Comparison of ENCODE assay signal across 21 cellular contexts in the genomic region with DNA sequence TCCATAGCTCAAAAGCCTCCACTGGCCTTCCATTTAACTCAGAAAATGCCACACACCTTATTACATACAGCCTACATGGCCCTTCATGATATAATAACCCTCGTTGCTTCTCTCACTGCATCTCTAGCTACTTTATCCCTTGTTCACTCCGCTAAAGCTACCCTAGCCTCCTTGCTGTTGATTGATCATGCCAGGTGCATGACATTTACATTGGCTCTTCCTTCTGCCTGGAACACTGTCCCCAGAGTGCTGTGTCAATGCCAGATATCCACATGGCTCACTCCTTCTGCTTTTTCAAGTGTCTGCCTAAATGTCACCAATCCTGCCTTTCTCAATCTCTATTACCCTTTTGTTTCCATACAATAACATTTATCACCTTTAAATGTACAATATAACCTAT. TPM values are rescaled to one million over a fixed set of nuclear protein-coding genes. Genes with fewer than 3 reads are reported as not detected.
A peak's percentile ranks its signal among the peaks of the same experiment; 100 is the strongest.
DNase-seq lines count a peak whose midpoint lies in the region; ATAC-seq and TF ChIP-seq lines count a peak whose summit lies in the region.
"Had no signal": no experiment of that assay in that cellular context is flagged by ENCODE, and none has a peak within 500 bp of the region (broad histone marks: within the 10 kb centered on the region; RNA-seq: fewer than 3 reads in every experiment).

No MANE protein-coding gene starts in this region.

- peaks cover 4% of the 10 kb centered on the region for H3K9me3 Mint-ChIP-seq in activated CD8-positive, alpha-beta T cell treated with anti-CD3 and anti-CD28 coated beads for 36 hours

- H3K36me3 Mint-ChIP-seq in activated CD8-positive, alpha-beta T cell treated with anti-CD3 and anti-CD28 coated beads for 36 hours (ENCODE audit: low read depth), result peaks cover 6% of the 10 kb centered on the region
- H3K36me3 Mint-ChIP-seq: CD4-positive, CD25-positive, alpha-beta regulatory T cell had no signal

- H3K27ac ChIP-seq in gastrocnemius medialis, result peak overlapping the region; percentile 39 to 65 (median 51)
- H3K27ac ChIP-seq: PC-9, RWPE1, SJSA1 had no signal

- no peak for TF ChIP-seq CTCF in gastrocnemius medialis (IDR thresholded peaks at IDR 0.05 in 4 of 5, conservative IDR thresholded peaks at IDR 0.05 in 1 of 5)
- TF ChIP-seq CTCF in activated CD8-positive, alpha-beta T cell treated with anti-CD3 and anti-CD28 coated beads for 36 hours (IDR thresholded peaks at IDR 0.05), result no peak

- no peaks in the 10 kb centered on the region for H3K27me3 ChIP-seq in gastrocnemius medialis
- H3K27me3 ChIP-seq: BE2C, SJSA1 had no signal

- H3K27ac Mint-ChIP-seq in activated CD8-positive, alpha-beta T cell treated with anti-CD3 and anti-CD28 coated beads for 36 hours, result no peak overlapping the region
- H3K27ac Mint-ChIP-seq: CD4-positive, CD25-positive, alpha-beta regulatory T cell; T-helper 17 cell had no signal

- peaks cover 3% of the 10 kb centered on the region for H3K4me1 Mint-ChIP-seq in activated CD8-positive, alpha-beta T cell treated with anti-CD3 and anti-CD28 coated beads for 36 hours (ENCODE audit: low read depth)

- no peak overlapping the region for H3K4me3 ChIP-seq in gastrocnemius medialis
- H3K4me3 ChIP-seq: K562, PC-9, SJSA1 had no signal

- intact Hi-C loops in gastrocnemius medialis (cut with DNase I; ENCODE audit: low total_unique reads), result no loop called here
- intact Hi-C loops in activated CD8-positive, alpha-beta T cell treated with anti-CD3 and anti-CD28 coated beads for 36 hours (cut with micrococcal nuclease), result no loop called here

- DNase-seq in DMS53 (lab: John Stamatoyannopoulos, UW) (peak; percentile 28), DMS53 treated with DMSO at 0.1 percent for 48 hours (lab: John Stamatoyannopoulos, UW; ENCODE audit: unreplicated experiment) (no peak), NCI-H82 treated with DMSO at 0.1 percent for 48 hours (lab: John Stamatoyannopoulos, UW; ENCODE audit: unreplicated experiment) (peak; percentile 1), NCI-H82 (lab: John Stamatoyannopoulos, UW) (no peak), SHP77 treated with DMSO at 0.1 percent for 48 hours (lab: John Stamatoyannopoulos, UW) (peak; percentile 64), gastrocnemius medialis (peak; percentile 28 to 34)
- no peak for DNase-seq in activated CD8-positive, alpha-beta T cell treated with anti-CD3 and anti-CD28 coated beads for 36 hours
- DNase-seq: 8988T; BE2C; CD4-positive, CD25-positive, alpha-beta regulatory T cell; COR-L47; DMS 273 treated with DMSO at 0.1 percent for 48 hours; EL; NCI-H187 treated with DMSO at 0.1 percent for 48 hours; NCI-H774; PC-9; T-helper 17 cell had no signal

- in situ Hi-C loops in gastrocnemius medialis (cut with MboI; ENCODE audit: low sequenced_read_pairs in 4 of 4), result no loop called here

- CTCF ChIA-PET in activated CD8-positive, alpha-beta T cell treated with anti-CD3 and anti-CD28 coated beads for 36 hours (lab: Charles Lee), result interaction anchor here (1.0 to 1.6 kb wide), 2 partner anchors 12 to 60 kb away, joined by 3 read pairs; no protein-coding TSS in a partner anchor

- POLR2A ChIA-PET in activated CD8-positive, alpha-beta T cell treated with anti-CD3 and anti-CD28 coated beads for 36 hours (lab: Charles Lee), result no interaction called here

- no peak overlapping the region for H3K4me3 Mint-ChIP-seq in activated CD8-positive, alpha-beta T cell treated with anti-CD3 and anti-CD28 coated beads for 36 hours
- H3K4me3 Mint-ChIP-seq: CD4-positive, CD25-positive, alpha-beta regulatory T cell; T-helper 17 cell had no signal

- peaks cover 0 to 2% of the 10 kb centered on the region in 2 donors for H3K36me3 ChIP-seq in gastrocnemius medialis
- H3K36me3 ChIP-seq: BE2C, SJSA1 had no signal

- TF ChIP-seq POLR2A in gastrocnemius medialis (IDR thresholded peaks at IDR 0.05), result no peak

- peak; percentile 86 to 94 for ATAC-seq in gastrocnemius medialis
- ATAC-seq in activated CD8-positive, alpha-beta T cell treated with anti-CD3 and anti-CD28 coated beads for 36 hours, result no peak
- ATAC-seq in SK-N-SH treated with all-trans-retinoic acid at 6 μM for 48 hours, result no peak
- ATAC-seq: K562, T-helper 17 cell had no signal

- no peaks in the 10 kb centered on the region for H3K9me3 ChIP-seq in gastrocnemius medialis
- H3K9me3 ChIP-seq: BE2C had no signal

- H3K4me1 ChIP-seq in gastrocnemius medialis, result peaks cover 11 to 20% of the 10 kb centered on the region in 2 donors
- H3K4me1 ChIP-seq: BE2C, SJSA1 had no signal

- H3K27me3 Mint-ChIP-seq in activated CD8-positive, alpha-beta T cell treated with anti-CD3 and anti-CD28 coated beads for 36 hours, result no peaks in the 10 kb centered on the region
- H3K27me3 Mint-ChIP-seq: CD4-positive, CD25-positive, alpha-beta regulatory T cell; T-helper 17 cell had no signal

TF ChIP-seq in SK-N-SH treated with all-trans-retinoic acid at 6 μM for 48 hours, 23 proteins besides CTCF, POLR2A, EP300 and RAD21:
- TF ChIP-seq ESRRG (CRISPR knock-in tag; IDR thresholded peaks at IDR 0.05), result no peak
- TF ChIP-seq ARNTL (CRISPR knock-in tag; IDR thresholded peaks at IDR 0.05; ENCODE audit: borderline replicate concordance, low read depth), result no peak
- no peak for TF ChIP-seq ISL1 (CRISPR knock-in tag; IDR thresholded peaks at IDR 0.05)
- TF ChIP-seq ZNF8 (CRISPR knock-in tag; IDR thresholded peaks at IDR 0.05), result no peak
- no peak for TF ChIP-seq ZC3H10 (CRISPR knock-in tag; IDR thresholded peaks at IDR 0.05)
- no peak for TF ChIP-seq ZNF70 (CRISPR knock-in tag; IDR thresholded peaks at IDR 0.05)
- TF ChIP-seq BACH2 (CRISPR knock-in tag; IDR thresholded peaks at IDR 0.05; ENCODE audit: borderline replicate concordance), result no peak
- TF ChIP-seq ZFP3 (CRISPR knock-in tag; IDR thresholded peaks at IDR 0.05), result no peak
- TF ChIP-seq, protein P1, sequence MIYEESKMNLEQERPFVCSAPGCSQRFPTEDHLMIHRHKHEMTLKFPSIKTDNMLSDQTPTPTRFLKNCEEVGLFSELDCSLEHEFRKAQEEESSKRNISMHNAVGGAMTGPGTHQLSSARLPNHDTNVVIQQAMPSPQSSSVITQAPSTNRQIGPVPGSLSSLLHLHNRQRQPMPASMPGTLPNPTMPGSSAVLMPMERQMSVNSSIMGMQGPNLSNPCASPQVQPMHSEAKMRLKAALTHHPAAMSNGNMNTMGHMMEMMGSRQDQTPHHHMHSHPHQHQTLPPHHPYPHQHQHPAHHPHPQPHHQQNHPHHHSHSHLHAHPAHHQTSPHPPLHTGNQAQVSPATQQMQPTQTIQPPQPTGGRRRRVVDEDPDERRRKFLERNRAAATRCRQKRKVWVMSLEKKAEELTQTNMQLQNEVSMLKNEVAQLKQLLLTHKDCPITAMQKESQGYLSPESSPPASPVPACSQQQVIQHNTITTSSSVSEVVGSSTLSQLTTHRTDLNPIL (CRISPR knock-in tag; IDR thresholded peaks at IDR 0.05; ENCODE audit: low read depth), result no peak
- no peak for TF ChIP-seq OSR1 (CRISPR knock-in tag; IDR thresholded peaks at IDR 0.05)
- TF ChIP-seq ZFP30 (CRISPR knock-in tag; IDR thresholded peaks at IDR 0.05), result no peak
- TF ChIP-seq, protein P2, sequence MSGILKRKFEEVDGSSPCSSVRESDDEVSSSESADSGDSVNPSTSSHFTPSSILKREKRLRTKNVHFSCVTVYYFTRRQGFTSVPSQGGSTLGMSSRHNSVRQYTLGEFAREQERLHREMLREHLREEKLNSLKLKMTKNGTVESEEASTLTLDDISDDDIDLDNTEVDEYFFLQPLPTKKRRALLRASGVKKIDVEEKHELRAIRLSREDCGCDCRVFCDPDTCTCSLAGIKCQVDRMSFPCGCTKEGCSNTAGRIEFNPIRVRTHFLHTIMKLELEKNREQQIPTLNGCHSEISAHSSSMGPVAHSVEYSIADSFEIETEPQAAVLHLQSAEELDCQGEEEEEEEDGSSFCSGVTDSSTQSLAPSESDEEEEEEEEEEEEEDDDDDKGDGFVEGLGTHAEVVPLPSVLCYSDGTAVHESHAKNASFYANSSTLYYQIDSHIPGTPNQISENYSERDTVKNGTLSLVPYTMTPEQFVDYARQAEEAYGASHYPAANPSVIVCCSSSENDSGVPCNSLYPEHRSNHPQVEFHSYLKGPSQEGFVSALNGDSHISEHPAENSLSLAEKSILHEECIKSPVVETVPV (CRISPR knock-in tag; IDR thresholded peaks at IDR 0.05), result no peak
- no peak for TF ChIP-seq PPARA (CRISPR knock-in tag; IDR thresholded peaks at IDR 0.05; ENCODE audit: borderline replicate concordance)
- TF ChIP-seq TOX (CRISPR knock-in tag; IDR thresholded peaks at IDR 0.05; ENCODE audit: borderline replicate concordance), result no peak
- TF ChIP-seq ZNF565 (CRISPR knock-in tag; conservative IDR thresholded peaks at IDR 0.05; ENCODE audit: low read depth), result no peak

RNA-seq across cellular contexts. Expression of a gene that starts 58.3 kb away (rescaled TPM):
- 10 to 100 TPM; 10.5 to 23.0 (median 13.1) TPM for total RNA-seq in gastrocnemius medialis
- total RNA-seq in activated CD8-positive, alpha-beta T cell treated with anti-CD3 and anti-CD28 coated beads for 36 hours, result 100 to 1,000 TPM; 216 to 221 TPM

Comparison
In these comparisons a context has a peak if more than half of its experiments do, and no peak if none do; other contexts are left out.
1. DNase-seq: peak in DMS53 (single experiment), NCI-H82 treated with DMSO at 0.1 percent for 48 hours (single experiment), SHP77 treated with DMSO at 0.1 percent for 48 hours (single experiment) and gastrocnemius medialis (2 of 2); none in DMS53 treated with DMSO at 0.1 percent for 48 hours (single experiment), NCI-H82 (single experiment) and activated CD8-positive, alpha-beta T cell treated with anti-CD3 and anti-CD28 coated beads for 36 hours (single experiment).
2. ATAC-seq: peak in gastrocnemius medialis (2 of 2); none in activated CD8-positive, alpha-beta T cell treated with anti-CD3 and anti-CD28 coated beads for 36 hours (single experiment) and SK-N-SH treated with all-trans-retinoic acid at 6 μM for 48 hours (single experiment).
3. RNA of a gene that starts 58.3 kb away (total RNA-seq): 216 to 221 TPM in activated CD8-positive, alpha-beta T cell treated with anti-CD3 and anti-CD28 coated beads for 36 hours; 10.5 to 23.0 TPM in gastrocnemius medialis; every median in the first group is over 4 times any median in the second.